ENCODE assay signal across 1 cellular context in the genomic region with DNA sequence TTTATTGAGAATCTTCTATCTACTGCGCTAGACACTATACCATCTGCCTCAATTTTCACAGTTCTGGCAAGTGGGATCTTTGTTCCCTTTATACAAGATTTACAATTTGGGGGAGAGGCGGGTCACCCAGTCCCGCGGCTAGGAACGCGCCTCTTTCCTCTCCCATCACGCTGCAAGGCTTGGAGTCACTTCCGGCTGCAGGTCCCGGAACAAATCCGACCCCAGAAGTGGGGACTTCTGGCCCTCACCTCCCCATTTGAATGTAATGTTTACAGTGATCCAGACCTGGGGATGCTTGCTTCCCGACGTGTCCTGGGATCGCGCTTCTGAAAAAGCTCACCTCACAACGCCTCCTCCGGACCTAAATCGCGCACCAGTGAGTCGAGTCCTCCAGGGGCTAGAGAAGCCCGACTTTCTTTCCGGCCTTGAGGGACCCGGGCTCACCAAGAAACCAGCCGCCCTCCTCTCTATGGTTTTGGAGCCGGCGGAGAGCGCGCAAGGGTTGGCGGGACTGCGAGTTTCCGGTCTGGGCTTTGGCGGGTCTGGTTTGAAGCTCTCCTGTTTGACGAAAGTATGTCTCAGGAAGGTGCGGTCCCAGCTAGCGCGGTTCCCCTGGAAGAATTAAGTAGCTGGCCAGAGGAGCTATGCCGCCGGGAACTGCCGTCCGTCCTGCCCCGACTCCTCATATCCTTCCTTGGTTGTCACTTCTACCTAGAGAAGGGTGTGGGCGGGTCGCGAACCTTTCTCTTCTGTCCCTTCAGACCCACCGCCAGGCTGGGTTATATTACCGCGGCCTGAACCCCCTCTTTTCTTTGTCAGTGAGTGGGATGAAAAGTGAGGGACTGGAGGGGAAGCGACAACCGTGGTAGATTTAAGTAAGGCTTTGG.
TF ChIP-seq lines count a peak whose summit lies in the region.

TSS of gene METTL18 (minus strand) at position 378 of the 887 bp plus-strand sequence. CDS start 1,212 bp downstream, outside the sequence.

TF ChIP-seq in HepG2, 621 proteins besides CTCF, POLR2A, EP300 and RAD21 (continued from another document):
- peak; percentile 64; the same call in 1 of the 2 replicates for TF ChIP-seq MEIS2 (CRISPR knock-in tag; IDR thresholded peaks at IDR 0.05)
- TF ChIP-seq HNRNPLL (IDR thresholded peaks at IDR 0.05; ENCODE audit: low read depth, low read length, poor library complexity, severe bottlenecking), result peak; percentile 54
- TF ChIP-seq SNAPC2 (CRISPR knock-in tag; IDR thresholded peaks at IDR 0.05), result 0 out of 2 replicates have a peak, but pooled peaks have one; percentile 34
- 0 out of 2 replicates have a peak, but pooled peaks have one; percentile 19 for TF ChIP-seq ZHX1 (CRISPR knock-in tag; IDR thresholded peaks at IDR 0.05; ENCODE audit: low read depth)
- TF ChIP-seq, protein P1, sequence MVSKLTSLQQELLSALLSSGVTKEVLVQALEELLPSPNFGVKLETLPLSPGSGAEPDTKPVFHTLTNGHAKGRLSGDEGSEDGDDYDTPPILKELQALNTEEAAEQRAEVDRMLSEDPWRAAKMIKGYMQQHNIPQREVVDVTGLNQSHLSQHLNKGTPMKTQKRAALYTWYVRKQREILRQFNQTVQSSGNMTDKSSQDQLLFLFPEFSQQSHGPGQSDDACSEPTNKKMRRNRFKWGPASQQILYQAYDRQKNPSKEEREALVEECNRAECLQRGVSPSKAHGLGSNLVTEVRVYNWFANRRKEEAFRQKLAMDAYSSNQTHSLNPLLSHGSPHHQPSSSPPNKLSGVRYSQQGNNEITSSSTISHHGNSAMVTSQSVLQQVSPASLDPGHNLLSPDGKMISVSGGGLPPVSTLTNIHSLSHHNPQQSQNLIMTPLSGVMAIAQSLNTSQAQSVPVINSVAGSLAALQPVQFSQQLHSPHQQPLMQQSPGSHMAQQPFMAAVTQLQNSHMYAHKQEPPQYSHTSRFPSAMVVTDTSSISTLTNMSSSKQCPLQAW (CRISPR knock-in tag; IDR thresholded peaks at IDR 0.05), result peak; percentile 69; the same call in 1 of the 2 replicates
- no peak for TF ChIP-seq ZNF496 (CRISPR knock-in tag; IDR thresholded peaks at IDR 0.05; ENCODE audit: insufficient replicate concordance)
